2 cellular contexts compared by ENCODE assay signal in the genomic region with DNA sequence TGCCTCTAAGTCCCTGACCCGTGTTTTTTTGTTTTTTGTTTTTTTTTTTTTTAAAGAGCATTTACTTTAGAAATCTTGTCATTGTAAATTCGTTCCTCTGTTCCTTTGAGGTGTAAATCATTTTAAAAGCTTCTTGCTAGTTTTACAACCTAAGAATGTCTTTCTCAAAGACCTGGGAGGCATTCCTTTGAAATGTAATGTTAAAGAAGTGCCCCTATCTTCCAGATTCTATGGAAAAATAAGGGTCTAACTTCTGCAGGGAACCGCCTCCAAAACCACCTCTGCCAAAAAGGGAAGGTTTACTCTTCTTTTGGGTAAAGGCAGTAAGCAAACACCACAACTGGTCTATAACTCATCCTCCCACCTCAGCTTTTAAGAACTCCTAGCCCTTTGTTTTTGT.
TF ChIP-seq lines count a peak whose summit lies in the region.

No MANE protein-coding gene starts in this region.

TF ChIP-seq in SK-N-SH, 30 proteins besides CTCF, POLR2A, EP300 and RAD21 (continued from another document):
- no peak for TF ChIP-seq FOXM1 (IDR thresholded peaks at IDR 0.05; ENCODE audit: low read depth)
- TF ChIP-seq FOXJ3 (CRISPR knock-in tag; IDR thresholded peaks at IDR 0.05) = no peak
- no peak for TF ChIP-seq MEF2A (IDR thresholded peaks at IDR 0.05; ENCODE audit: borderline replicate concordance, low read depth)
- TF ChIP-seq, protein P1, sequence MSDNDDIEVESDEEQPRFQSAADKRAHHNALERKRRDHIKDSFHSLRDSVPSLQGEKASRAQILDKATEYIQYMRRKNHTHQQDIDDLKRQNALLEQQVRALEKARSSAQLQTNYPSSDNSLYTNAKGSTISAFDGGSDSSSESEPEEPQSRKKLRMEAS (IDR thresholded peaks at IDR 0.05; ENCODE audit: low read depth) = no peak
- TF ChIP-seq, protein P2, sequence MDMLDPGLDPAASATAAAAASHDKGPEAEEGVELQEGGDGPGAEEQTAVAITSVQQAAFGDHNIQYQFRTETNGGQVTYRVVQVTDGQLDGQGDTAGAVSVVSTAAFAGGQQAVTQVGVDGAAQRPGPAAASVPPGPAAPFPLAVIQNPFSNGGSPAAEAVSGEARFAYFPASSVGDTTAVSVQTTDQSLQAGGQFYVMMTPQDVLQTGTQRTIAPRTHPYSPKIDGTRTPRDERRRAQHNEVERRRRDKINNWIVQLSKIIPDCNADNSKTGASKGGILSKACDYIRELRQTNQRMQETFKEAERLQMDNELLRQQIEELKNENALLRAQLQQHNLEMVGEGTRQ (IDR thresholded peaks at IDR 0.05; ENCODE audit: borderline replicate concordance, low read depth, low read length) = no peak
- TF ChIP-seq FOSL2 (IDR thresholded peaks at IDR 0.05; ENCODE audit: borderline replicate concordance, low read depth) = no peak
- no peak for TF ChIP-seq NRF1 (IDR thresholded peaks at IDR 0.05; ENCODE audit: low read depth, low read length)
- no peak for TF ChIP-seq ELF1 (IDR thresholded peaks at IDR 0.05)
- no peak for TF ChIP-seq YY1 (IDR thresholded peaks at IDR 0.05; ENCODE audit: low read depth)
- TF ChIP-seq, protein P3, sequence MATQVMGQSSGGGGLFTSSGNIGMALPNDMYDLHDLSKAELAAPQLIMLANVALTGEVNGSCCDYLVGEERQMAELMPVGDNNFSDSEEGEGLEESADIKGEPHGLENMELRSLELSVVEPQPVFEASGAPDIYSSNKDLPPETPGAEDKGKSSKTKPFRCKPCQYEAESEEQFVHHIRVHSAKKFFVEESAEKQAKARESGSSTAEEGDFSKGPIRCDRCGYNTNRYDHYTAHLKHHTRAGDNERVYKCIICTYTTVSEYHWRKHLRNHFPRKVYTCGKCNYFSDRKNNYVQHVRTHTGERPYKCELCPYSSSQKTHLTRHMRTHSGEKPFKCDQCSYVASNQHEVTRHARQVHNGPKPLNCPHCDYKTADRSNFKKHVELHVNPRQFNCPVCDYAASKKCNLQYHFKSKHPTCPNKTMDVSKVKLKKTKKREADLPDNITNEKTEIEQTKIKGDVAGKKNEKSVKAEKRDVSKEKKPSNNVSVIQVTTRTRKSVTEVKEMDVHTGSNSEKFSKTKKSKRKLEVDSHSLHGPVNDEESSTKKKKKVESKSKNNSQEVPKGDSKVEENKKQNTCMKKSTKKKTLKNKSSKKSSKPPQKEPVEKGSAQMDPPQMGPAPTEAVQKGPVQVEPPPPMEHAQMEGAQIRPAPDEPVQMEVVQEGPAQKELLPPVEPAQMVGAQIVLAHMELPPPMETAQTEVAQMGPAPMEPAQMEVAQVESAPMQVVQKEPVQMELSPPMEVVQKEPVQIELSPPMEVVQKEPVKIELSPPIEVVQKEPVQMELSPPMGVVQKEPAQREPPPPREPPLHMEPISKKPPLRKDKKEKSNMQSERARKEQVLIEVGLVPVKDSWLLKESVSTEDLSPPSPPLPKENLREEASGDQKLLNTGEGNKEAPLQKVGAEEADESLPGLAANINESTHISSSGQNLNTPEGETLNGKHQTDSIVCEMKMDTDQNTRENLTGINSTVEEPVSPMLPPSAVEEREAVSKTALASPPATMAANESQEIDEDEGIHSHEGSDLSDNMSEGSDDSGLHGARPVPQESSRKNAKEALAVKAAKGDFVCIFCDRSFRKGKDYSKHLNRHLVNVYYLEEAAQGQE (IDR thresholded peaks at IDR 0.05; ENCODE audit: low read depth, low read length) = no peak
- no peak for TF ChIP-seq TCF12 (IDR thresholded peaks at IDR 0.05)
- no peak for TF ChIP-seq RXRA (IDR thresholded peaks at IDR 0.05; ENCODE audit: borderline replicate concordance, low read depth)
- no peak for TF ChIP-seq RFX5 (IDR thresholded peaks at IDR 0.05; ENCODE audit: low read length)
- TF ChIP-seq, protein P4, sequence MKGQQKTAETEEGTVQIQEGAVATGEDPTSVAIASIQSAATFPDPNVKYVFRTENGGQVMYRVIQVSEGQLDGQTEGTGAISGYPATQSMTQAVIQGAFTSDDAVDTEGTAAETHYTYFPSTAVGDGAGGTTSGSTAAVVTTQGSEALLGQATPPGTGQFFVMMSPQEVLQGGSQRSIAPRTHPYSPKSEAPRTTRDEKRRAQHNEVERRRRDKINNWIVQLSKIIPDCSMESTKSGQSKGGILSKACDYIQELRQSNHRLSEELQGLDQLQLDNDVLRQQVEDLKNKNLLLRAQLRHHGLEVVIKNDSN (IDR thresholded peaks at IDR 0.05; ENCODE audit: borderline replicate concordance, low read depth) = no peak

TF ChIP-seq in SK-N-SH treated with all-trans-retinoic acid at 6 μM for 48 hours, 23 proteins besides CTCF, POLR2A, EP300 and RAD21 (continued from another document):
- TF ChIP-seq, protein P5, sequence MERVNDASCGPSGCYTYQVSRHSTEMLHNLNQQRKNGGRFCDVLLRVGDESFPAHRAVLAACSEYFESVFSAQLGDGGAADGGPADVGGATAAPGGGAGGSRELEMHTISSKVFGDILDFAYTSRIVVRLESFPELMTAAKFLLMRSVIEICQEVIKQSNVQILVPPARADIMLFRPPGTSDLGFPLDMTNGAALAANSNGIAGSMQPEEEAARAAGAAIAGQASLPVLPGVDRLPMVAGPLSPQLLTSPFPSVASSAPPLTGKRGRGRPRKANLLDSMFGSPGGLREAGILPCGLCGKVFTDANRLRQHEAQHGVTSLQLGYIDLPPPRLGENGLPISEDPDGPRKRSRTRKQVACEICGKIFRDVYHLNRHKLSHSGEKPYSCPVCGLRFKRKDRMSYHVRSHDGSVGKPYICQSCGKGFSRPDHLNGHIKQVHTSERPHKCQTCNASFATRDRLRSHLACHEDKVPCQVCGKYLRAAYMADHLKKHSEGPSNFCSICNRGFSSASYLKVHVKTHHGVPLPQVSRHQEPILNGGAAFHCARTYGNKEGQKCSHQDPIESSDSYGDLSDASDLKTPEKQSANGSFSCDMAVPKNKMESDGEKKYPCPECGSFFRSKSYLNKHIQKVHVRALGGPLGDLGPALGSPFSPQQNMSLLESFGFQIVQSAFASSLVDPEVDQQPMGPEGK (CRISPR knock-in tag; IDR thresholded peaks at IDR 0.05; ENCODE audit: borderline replicate concordance) = no peak
- TF ChIP-seq CSDC2 (CRISPR knock-in tag; IDR thresholded peaks at IDR 0.05) = no peak
- no peak for TF ChIP-seq ZNF565 (CRISPR knock-in tag; conservative IDR thresholded peaks at IDR 0.05; ENCODE audit: low read depth)
- no peak for TF ChIP-seq SNAI2 (CRISPR knock-in tag; IDR thresholded peaks at IDR 0.05)
- TF ChIP-seq BACH2 (CRISPR knock-in tag; IDR thresholded peaks at IDR 0.05; ENCODE audit: borderline replicate concordance) = no peak
- no peak for TF ChIP-seq RARB (CRISPR knock-in tag; IDR thresholded peaks at IDR 0.05)
- TF ChIP-seq GLIS3 (CRISPR knock-in tag; IDR thresholded peaks at IDR 0.05) = no peak
- no peak for TF ChIP-seq TSHZ2 (CRISPR knock-in tag; IDR thresholded peaks at IDR 0.05)
- TF ChIP-seq CREB5 (CRISPR knock-in tag; IDR thresholded peaks at IDR 0.05; ENCODE audit: low read depth) = no peak
- no peak for TF ChIP-seq POU6F1 (CRISPR knock-in tag; IDR thresholded peaks at IDR 0.05; ENCODE audit: borderline replicate concordance, low read depth)
- TF ChIP-seq PPARA (CRISPR knock-in tag; IDR thresholded peaks at IDR 0.05; ENCODE audit: borderline replicate concordance) = no peak
- no peak for TF ChIP-seq ZC3H10 (CRISPR knock-in tag; IDR thresholded peaks at IDR 0.05)
- no peak for TF ChIP-seq ARNTL (CRISPR knock-in tag; IDR thresholded peaks at IDR 0.05; ENCODE audit: borderline replicate concordance, low read depth)
